Comparison of ENCODE assay signal across 10 cellular contexts in genomic region chr10:3807221-3807927, GRCh38. TPM values are rescaled to one million over a fixed set of nuclear protein-coding genes. Genes with fewer than 3 reads are reported as not detected.
A peak's percentile ranks its signal among the peaks of the same experiment; 100 is the strongest.
DNase-seq lines count a peak whose midpoint lies in the region; ATAC-seq and TF ChIP-seq lines count a peak whose summit lies in the region.
"Had no signal": no experiment of that assay in that cellular context is flagged by ENCODE, and none has a peak within 500 bp of the region (broad histone marks: within the 10 kb centered on the region; RNA-seq: fewer than 3 reads in every experiment).

No MANE protein-coding gene starts in this region.

- no peak for ATAC-seq in naive thymus-derived CD8-positive, alpha-beta T cell

- H3K27me3 ChIP-seq in CD8-positive, alpha-beta memory T cell (ENCODE audit: insufficient read depth, low read length, poor library complexity, severe bottlenecking): no peaks in the 10 kb centered on the region
- H3K27me3 ChIP-seq in brain microvascular endothelial cell (replicated peaks): no peaks in the 10 kb centered on the region
- H3K27me3 ChIP-seq in H7 (ENCODE audit: control insufficient read depth, insufficient read depth, low read length): no peaks in the 10 kb centered on the region

- H3K27ac ChIP-seq in CD8-positive, alpha-beta memory T cell (ENCODE audit: low read depth, low read length): peak overlapping the region; percentile 98
- H3K27ac ChIP-seq in brain microvascular endothelial cell: peak overlapping the region; percentile 99
- H3K27ac ChIP-seq: HL-60 had no signal

- TF ChIP-seq POLR2A in NB4 (IDR thresholded peaks at IDR 0.05; ENCODE audit: extremely low read depth, insufficient read length): no peak

- CTCF ChIA-PET in CD8-positive, alpha-beta memory T cell (lab: Charles Lee): interaction anchor here (0.9 to 11.0 kb wide), 5 partner anchors 9 to 139 kb away, joined by 3 to 120 read pairs (median 3); partner anchors contain the start of gene KLF6

- no peaks in the 10 kb centered on the region for H3K9me3 Mint-ChIP-seq in CD8-positive, alpha-beta memory T cell
- H3K9me3 Mint-ChIP-seq in naive thymus-derived CD8-positive, alpha-beta T cell: no peaks in the 10 kb centered on the region

- H3K9me3 ChIP-seq in CD8-positive, alpha-beta memory T cell (ENCODE audit: low read length): no peaks in the 10 kb centered on the region

- POLR2A ChIA-PET in CD8-positive, alpha-beta memory T cell (lab: Charles Lee): interaction anchor here (0.5 to 15.3 kb wide), 6 partner anchors 21 to 325 kb away, joined by 3 to 505 read pairs (median 4); partner anchors contain the start of gene KLF6
- POLR2A ChIA-PET in naive thymus-derived CD8-positive, alpha-beta T cell (lab: Charles Lee): interaction anchor here (1.6 to 8.7 kb wide), 2 partner anchors 19 to 24 kb away, joined by 4 to 222 read pairs; partner anchors contain the start of gene KLF6

- no peaks in the 10 kb centered on the region for H3K36me3 ChIP-seq in CD8-positive, alpha-beta memory T cell (ENCODE audit: insufficient read depth, low read length)
- H3K36me3 ChIP-seq in brain microvascular endothelial cell (replicated peaks) (no peaks in the 10 kb centered on the region), H7 (replicated peaks; ENCODE audit: control insufficient read depth, insufficient read depth, low read length) (no peaks in the 10 kb centered on the region)

- no peaks in the 10 kb centered on the region for H3K27me3 Mint-ChIP-seq in CD8-positive, alpha-beta memory T cell
- H3K27me3 Mint-ChIP-seq in naive thymus-derived CD8-positive, alpha-beta T cell: no peaks in the 10 kb centered on the region

- no peaks in the 10 kb centered on the region for H3K36me3 Mint-ChIP-seq in CD8-positive, alpha-beta memory T cell
- no peaks in the 10 kb centered on the region for H3K36me3 Mint-ChIP-seq in naive thymus-derived CD8-positive, alpha-beta T cell

- H3K27ac Mint-ChIP-seq in CD8-positive, alpha-beta memory T cell: peak overlapping the region in 1 of 8 donors; percentile 99
- H3K27ac Mint-ChIP-seq in naive thymus-derived CD8-positive, alpha-beta T cell: peak overlapping the region in 8 of 10 donors; percentile 84 to 99 (median 97)

- TF ChIP-seq CTCF in NB4 (IDR thresholded peaks at IDR 0.05; ENCODE audit: low read depth, low read length) (no peak), brain microvascular endothelial cell (IDR thresholded peaks at IDR 0.05; ENCODE audit: low read depth, low read length, missing control alignments) (peak; percentile 23)

- H3K4me1 Mint-ChIP-seq in CD8-positive, alpha-beta memory T cell: peaks cover 0 to 14% (median 0%) of the 10 kb centered on the region in 3 donors
- peaks cover 0 to 82% (median 57%) of the 10 kb centered on the region in 4 donors for H3K4me1 Mint-ChIP-seq in naive thymus-derived CD8-positive, alpha-beta T cell

- in situ Hi-C loops in brain microvascular endothelial cell (cut with HindIII; ENCODE audit: low pct_ligation_motif_present, low sequenced_read_pairs): no loop called here

- peaks cover 98% of the 10 kb centered on the region for H3K4me1 ChIP-seq in CD8-positive, alpha-beta memory T cell (ENCODE audit: insufficient read depth, low read length)

- peak overlapping the region; percentile 57 to 85 (median 76) for H3K4me3 Mint-ChIP-seq in CD8-positive, alpha-beta memory T cell
- H3K4me3 Mint-ChIP-seq in naive thymus-derived CD8-positive, alpha-beta T cell: peak overlapping the region in 9 of 10 donors; percentile 9 to 75 (median 54)

- peak overlapping the region; percentile 8 for H3K4me3 ChIP-seq in CD8-positive, alpha-beta memory T cell (ENCODE audit: low read length)
- no peak overlapping the region for H3K4me3 ChIP-seq in NB4 (ENCODE audit: low read depth, low read length)
- no peak overlapping the region for H3K4me3 ChIP-seq in brain microvascular endothelial cell (ENCODE audit: low read depth, low read length)
- no peak overlapping the region for H3K4me3 ChIP-seq in H7 (ENCODE audit: insufficient read depth, low read depth, low read length)

- DNase-seq in CD8-positive, alpha-beta memory T cell: peak in 1 of 5 donors; percentile 30
- DNase-seq in NB4 (ENCODE audit: low read depth) (peak; percentile 30), brain microvascular endothelial cell (no peak), NCI-H774 (lab: John Stamatoyannopoulos, UW) (no peak), Ammon's horn (ENCODE audit: low spot score) (no peak), H7 (no peak), NCI-H187 (lab: John Stamatoyannopoulos, UW) (no peak)
- DNase-seq in naive thymus-derived CD8-positive, alpha-beta T cell: no peak
- DNase-seq: stimulated activated CD4-positive, alpha-beta T cell treated with anti-CD3 and anti-CD28 coated beads, Interleukin-4, amount 100 ng/mL, for 1 hour had no signal

RNA-seq across cellular contexts. Expression of gene KLF6, which starts 22.4 kb away (rescaled TPM):
- total RNA-seq in CD8-positive, alpha-beta memory T cell: 100 to 1,000 TPM; 187 to 192 TPM
- polyA plus RNA-seq in CD8-positive, alpha-beta memory T cell: 883 TPM
- 100 to 1,000 TPM; 147 to 155 TPM for total RNA-seq in naive thymus-derived CD8-positive, alpha-beta T cell
- polyA plus RNA-seq in naive thymus-derived CD8-positive, alpha-beta T cell: 100 to 1,000 TPM; 106 to 294 (median 115) TPM
- total RNA-seq in H7 (2014; rRNA removed; shearing (Covaris generic)): 7.6 and 9.8 TPM in 2 replicates

Comparison
In these comparisons a context has a peak if more than half of its experiments do, and no peak if none do; other contexts are left out.
1. RNA of gene KLF6, which starts 22.4 kb away (total RNA-seq): 187 to 192 TPM in CD8-positive, alpha-beta memory T cell and 147 to 155 TPM in naive thymus-derived CD8-positive, alpha-beta T cell; 7.6 to 9.8 TPM in H7; every median in the first group is over 10 times any median in the second.